In the genomic region with DNA sequence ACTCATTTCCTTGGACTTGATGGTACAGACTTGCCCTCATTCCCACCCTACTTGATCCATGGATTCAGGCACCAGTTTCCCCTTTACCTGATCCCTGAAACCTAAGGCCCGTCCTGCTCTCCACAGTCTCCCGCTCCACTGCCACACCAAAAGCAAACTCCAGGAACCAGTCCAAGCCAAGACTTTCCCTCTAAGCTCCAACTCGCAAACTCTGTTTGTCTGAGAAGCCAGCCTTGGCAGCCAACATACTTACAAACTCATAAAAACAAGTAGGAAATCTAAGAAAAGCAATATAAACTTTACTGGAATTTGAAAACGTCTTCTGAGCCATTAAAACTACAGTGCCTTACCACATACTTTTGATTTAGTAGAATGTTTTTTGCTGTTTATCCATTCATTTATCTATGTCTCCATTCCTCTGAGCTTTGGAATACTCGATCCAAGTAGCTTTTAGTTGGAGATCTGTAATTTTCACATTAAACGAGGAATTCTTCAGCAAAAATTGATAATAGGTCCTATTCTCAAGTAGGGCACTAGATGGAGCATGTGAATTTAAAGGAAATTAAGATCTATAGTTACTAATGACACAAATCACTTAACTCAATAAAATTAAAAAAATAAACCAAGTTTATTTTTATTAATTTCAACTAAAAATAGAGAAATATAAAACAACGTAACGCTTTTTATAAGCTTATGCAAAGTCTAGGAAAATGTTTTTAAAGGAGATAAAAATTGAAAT, we compare ENCODE assay signal across 17 cellular contexts.
DNase-seq lines count a peak whose midpoint lies in the region; ATAC-seq, FAIRE-seq and TF ChIP-seq lines count a peak whose summit lies in the region.
"Had no signal": no experiment of that assay in that cellular context is flagged by ENCODE, and none has a peak within 500 bp of the region (broad histone marks: within the 10 kb centered on the region; RNA-seq: fewer than 3 reads in every experiment).

No MANE protein-coding gene starts in this region.

- H3K4me3 Mint-ChIP-seq in naive thymus-derived CD8-positive, alpha-beta T cell: no peak overlapping the region
- H3K4me3 Mint-ChIP-seq: activated naive CD8-positive, alpha-beta T cell; natural killer cell treated with Interleukin-12 subunit alpha and Interleukin-12 subunit beta and Interleukin-15 and Interleukin-18, amount 100 ng/mL, for 72 hours; T-helper 2 cell treated with Interferon-gamma antibody and Interleukin-4, amounts not matched to agents 5 μg/mL and 100 μg/mL, for 36 hours had no signal

- TF ChIP-seq RAD21 in SK-N-SH (IDR thresholded peaks at IDR 0.05; ENCODE audit: low read length): no peak
- TF ChIP-seq RAD21 in K562 (CRISPR knock-in tag; conservative IDR thresholded peaks at IDR 0.05 in 1 of 2, IDR thresholded peaks at IDR 0.05 in 1 of 2): peak; percentile 11 to 16; a peak in 2 of 4 replicates

- in situ Hi-C loops in K562 (cut with MboI): no loop called here

- no TSS peak for BruUV-seq in K562 (replicated peaks; lab: Mats Ljungman, UMichigan)

- no peak for TF ChIP-seq POLR2A in K562 (conservative IDR thresholded peaks at IDR 0.05)
- TF ChIP-seq POLR2A in upper lobe of left lung (IDR thresholded peaks at IDR 0.05): no peak

- H3K4me1 Mint-ChIP-seq in naive thymus-derived CD8-positive, alpha-beta T cell: peaks cover 0 to 3% (median under 1%) of the 10 kb centered on the region in 4 donors

- H3K27me3 Mint-ChIP-seq in naive thymus-derived CD8-positive, alpha-beta T cell: peaks cover 11 to 46% (median 16%) of the 10 kb centered on the region in 5 donors

- H3K36me3 Mint-ChIP-seq in naive thymus-derived CD8-positive, alpha-beta T cell: no peaks in the 10 kb centered on the region
- H3K36me3 Mint-ChIP-seq: activated naive CD8-positive, alpha-beta T cell; natural killer cell treated with Interleukin-12 subunit alpha and Interleukin-12 subunit beta and Interleukin-15 and Interleukin-18, amount 100 ng/mL, for 72 hours had no signal

- H3K36me3 ChIP-seq in SK-N-SH (replicated peaks in 1 of 2; ENCODE audit: control insufficient read depth in 1 of 2, insufficient read depth in 2 of 2, low read length in 1 of 2) (no peaks in the 10 kb centered on the region), K562 (ENCODE audit: control insufficient read depth, insufficient read depth, low read length) (no peaks in the 10 kb centered on the region), upper lobe of left lung (no peaks in the 10 kb centered on the region), MG63 (no peaks in the 10 kb centered on the region)
- H3K36me3 ChIP-seq: sigmoid colon had no signal

- TF ChIP-seq EP300 in SK-N-SH (IDR thresholded peaks at IDR 0.05; ENCODE audit: borderline replicate concordance in 1 of 2, low read depth in 1 of 2, low read length in 1 of 2) (no peak), K562 (IDR thresholded peaks at IDR 0.05; ENCODE audit: low read length) (no peak), upper lobe of left lung (IDR thresholded peaks at IDR 0.05) (no peak)

- H3K27ac ChIP-seq in SK-N-SH (ENCODE audit: low read depth in 2 of 2, low read length in 1 of 2): no peak overlapping the region
- no peak overlapping the region for H3K27ac ChIP-seq in K562 (ENCODE audit: extremely low read depth, low read depth, low read length)
- no peak overlapping the region for H3K27ac ChIP-seq in upper lobe of left lung
- H3K27ac ChIP-seq: sigmoid colon had no signal

- intact Hi-C loops in K562 (cut with micrococcal nuclease): no loop called here
- intact Hi-C loops in left colon (cut with DNase I, micrococcal nuclease): no loop called here

- no peaks in the 10 kb centered on the region for H3K9me1 ChIP-seq in K562 (ENCODE audit: control insufficient read depth, insufficient read depth, low read length)

- POLR2A ChIA-PET in SK-N-SH (lab: Yijun Ruan, JAX) (no interaction called here), K562 (lab: Yijun Ruan, JAX) (interaction anchor here (0.7 to 3.2 kb wide), 3 partner anchors 12 to 1138 kb away, joined by 3 to 14 read pairs (median 4); no protein-coding TSS in a partner anchor)
- POLR2A ChIA-PET in naive thymus-derived CD8-positive, alpha-beta T cell (lab: Charles Lee): no interaction called here

- peak; percentile 29 for TF ChIP-seq CTCF in SK-N-SH (IDR thresholded peaks at IDR 0.05)
- peak in 1 of 3 experiments; percentile 21; a peak in 2 of 6 replicates for TF ChIP-seq CTCF in K562 (IDR thresholded peaks at IDR 0.05 in 2 of 3, conservative IDR thresholded peaks at IDR 0.05 in 1 of 3; ENCODE audit: insufficient read depth in 2 of 3, low read depth in 1 of 3, low read length in 3 of 3)
- TF ChIP-seq CTCF in upper lobe of left lung (IDR thresholded peaks at IDR 0.05): no peak

- no peaks in the 10 kb centered on the region for H3F3A ChIP-seq in SK-N-SH (replicated peaks; ENCODE audit: insufficient read depth)

- no peaks in the 10 kb centered on the region for H3K4me1 ChIP-seq in SK-N-SH (ENCODE audit: control insufficient read depth in 1 of 2, insufficient read depth in 2 of 2, low read depth in 1 of 2, low read length in 1 of 2)
- H3K4me1 ChIP-seq in K562 (replicated peaks in 1 of 2; ENCODE audit: control insufficient read depth in 2 of 2, insufficient read depth in 2 of 2, low read length in 2 of 2): no peaks in the 10 kb centered on the region
- H3K4me1 ChIP-seq in upper lobe of left lung: no peaks in the 10 kb centered on the region
- H3K4me1 ChIP-seq: sigmoid colon had no signal

- H2AFZ ChIP-seq in SK-N-SH (ENCODE audit: low read depth) (no peak overlapping the region), K562 (ENCODE audit: low read depth, low read length) (no peak overlapping the region)

- H3K27me3 ChIP-seq in SK-N-SH (ENCODE audit: insufficient read depth): no peaks in the 10 kb centered on the region
- H3K27me3 ChIP-seq in K562 (ENCODE audit: control insufficient read depth in 2 of 2, insufficient read depth in 2 of 2, low read length in 2 of 2): no peaks in the 10 kb centered on the region
- H3K27me3 ChIP-seq in upper lobe of left lung: no peaks in the 10 kb centered on the region
- peaks cover 10% of the 10 kb centered on the region; the same call in 1 of the 2 replicates for H3K27me3 ChIP-seq in MG63

- H3K9me3 Mint-ChIP-seq in naive thymus-derived CD8-positive, alpha-beta T cell: no peaks in the 10 kb centered on the region
- H3K9me3 Mint-ChIP-seq: natural killer cell treated with Interleukin-12 subunit alpha and Interleukin-12 subunit beta and Interleukin-15 and Interleukin-18, amount 100 ng/mL, for 72 hours; T-helper 2 cell treated with Interferon-gamma antibody and Interleukin-4, amounts not matched to agents 5 μg/mL and 100 μg/mL, for 36 hours had no signal

- ATAC-seq in SK-N-SH treated with all-trans-retinoic acid at 6 μM for 48 hours (no peak), K562 (no peak), left colon (peak; percentile 68), upper lobe of left lung (ENCODE audit: low FRiP score in 2 of 2) (no peak)
- no peak for ATAC-seq in naive thymus-derived CD8-positive, alpha-beta T cell
- ATAC-seq: natural killer cell treated with Interleukin-12 subunit alpha and Interleukin-12 subunit beta and Interleukin-15 and Interleukin-18, amount 100 ng/mL, for 72 hours had no signal

- H3K9me3 ChIP-seq in SK-N-SH: no peaks in the 10 kb centered on the region
- no peaks in the 10 kb centered on the region for H3K9me3 ChIP-seq in K562 (replicated peaks; ENCODE audit: control insufficient read depth, insufficient read depth, low read depth, low read length)
- H3K9me3 ChIP-seq in upper lobe of left lung: no peaks in the 10 kb centered on the region
- H3K9me3 ChIP-seq in MG63: no peaks in the 10 kb centered on the region
- H3K9me3 ChIP-seq: sigmoid colon had no signal

- H3K9me2 ChIP-seq in SK-N-SH: no peaks in the 10 kb centered on the region

- H3K79me2 ChIP-seq in SK-N-SH (ENCODE audit: insufficient read depth): no peaks in the 10 kb centered on the region
- H3K79me2 ChIP-seq in K562 (ENCODE audit: control insufficient read depth, insufficient read depth, low read length): no peaks in the 10 kb centered on the region

- no peak overlapping the region for H3K27ac Mint-ChIP-seq in naive thymus-derived CD8-positive, alpha-beta T cell
- H3K27ac Mint-ChIP-seq: activated naive CD8-positive, alpha-beta T cell; natural killer cell treated with Interleukin-12 subunit alpha and Interleukin-12 subunit beta and Interleukin-15 and Interleukin-18, amount 100 ng/mL, for 72 hours; T-helper 2 cell treated with Interferon-gamma antibody and Interleukin-4, amounts not matched to agents 5 μg/mL and 100 μg/mL, for 36 hours had no signal

- CTCF ChIA-PET in SK-N-SH (lab: Yijun Ruan, JAX): interaction anchor here (0.6 to 5.0 kb wide), 10 partner anchors 8 to 436 kb away, joined by 3 to 56 read pairs (median 6); a partner anchor contains a TSS
- CTCF ChIA-PET in K562 (lab: Yijun Ruan, JAX; ENCODE audit: low intra/inter-chr PET ratio): interaction anchor here (0.6 to 0.8 kb wide), 2 partner anchors 438 to 496 kb away, joined by 3 to 4 read pairs; no protein-coding TSS in a partner anchor

- H4K20me1 ChIP-seq in SK-N-SH (ENCODE audit: insufficient read depth): no peaks in the 10 kb centered on the region
- H4K20me1 ChIP-seq in K562 (replicated peaks; ENCODE audit: control insufficient read depth, insufficient read depth, low read length): no peaks in the 10 kb centered on the region

- no peak for DNase-seq in SK-N-SH
- no peak for DNase-seq in K562 (ENCODE audit: extremely low read depth in 1 of 4, low spot score in 3 of 4)
- peak; percentile 18 to 30 for DNase-seq in left colon
- peak; percentile 50 for DNase-seq in ureter (ENCODE audit: low spot score)
- no peak for DNase-seq in upper lobe of left lung
- no peak for DNase-seq in MG63
- no peak for DNase-seq in naive thymus-derived CD8-positive, alpha-beta T cell
- DNase-seq: activated CD4-positive, alpha-beta T cell treated with anti-CD3 and anti-CD28 coated beads for 48 hours; central memory CD4-positive, alpha-beta T cell; NCI-H1105; sigmoid colon; stimulated activated CD4-positive, alpha-beta T cell treated with anti-CD3 and anti-CD28 coated beads, Interleukin-4, amount 100 ng/mL, for 24 hours had no signal

- H3K4me3 ChIP-seq in SK-N-SH (ENCODE audit: low read depth in 2 of 2, low read length in 1 of 2) (no peak overlapping the region), K562 (no peak overlapping the region), upper lobe of left lung (no peak overlapping the region), MG63 (no peak overlapping the region)
- H3K4me3 ChIP-seq: sigmoid colon had no signal

- no peak for FAIRE-seq in K562 (lab: Jason Lieb, UNC)
- FAIRE-seq: urothelium cell line had no signal

- H3K9ac ChIP-seq in SK-N-SH: no peak overlapping the region
- no peak overlapping the region for H3K9ac ChIP-seq in K562 (ENCODE audit: insufficient read depth in 1 of 2, low read depth in 2 of 2, low read length in 2 of 2)

- 54% methylated on average over 8 of the region's 8 CpGs for WGBS in SK-N-SH (ENCODE audit: low lambda C conversion rate)
- 50% methylated on average over 8 of the region's 8 CpGs for WGBS in K562 (ENCODE audit: insufficient coverage, low coverage, missing lambda C conversion rate)
- WGBS in upper lobe of left lung, 2 donors: 75% methylated on average over 8 of the region's 8 CpGs

- H3K4me2 ChIP-seq in SK-N-SH (no peak overlapping the region), K562 (ENCODE audit: insufficient read depth, low read length) (no peak overlapping the region)

TF ChIP-seq in SK-N-SH treated with all-trans-retinoic acid at 6 μM for 48 hours, 23 proteins besides CTCF, POLR2A, EP300 and RAD21 (continues in another document):
- no peak for TF ChIP-seq ZNF565 (CRISPR knock-in tag; conservative IDR thresholded peaks at IDR 0.05; ENCODE audit: low read depth)

Comparison
In these comparisons a context has a peak if more than half of its experiments do, and no peak if none do; other contexts are left out.
1. DNase-seq: peak in left colon (2 of 2) and ureter (single experiment); none in SK-N-SH (single experiment), K562 (0 of 4), upper lobe of left lung (0 of 2), MG63 (single experiment) and naive thymus-derived CD8-positive, alpha-beta T cell (0 of 10).